ENCODE assay signal across 15 cellular contexts in the genomic region with DNA sequence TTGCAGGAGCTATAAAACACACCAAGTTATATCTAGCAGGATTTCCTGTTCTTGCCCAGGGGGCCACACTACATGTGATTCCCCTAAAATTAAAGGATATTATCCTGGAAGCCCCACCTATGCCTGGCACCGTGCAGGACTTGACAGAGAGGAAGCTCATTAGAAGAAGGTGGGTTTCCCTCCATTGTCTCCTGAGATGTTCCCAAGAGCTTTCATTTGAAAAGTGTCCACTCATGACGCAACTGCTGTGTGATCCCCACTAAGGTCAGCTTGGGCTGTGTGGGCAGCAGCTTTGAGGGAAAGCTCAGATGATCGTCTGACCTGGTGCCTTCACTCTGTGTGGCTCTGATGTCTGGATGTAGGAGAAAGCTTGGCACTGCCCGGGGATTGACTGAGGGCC. TPM values are rescaled to one million over a fixed set of nuclear protein-coding genes. Genes with fewer than 3 reads are reported as not detected.
"Had no signal": no experiment of that assay in that cellular context is flagged by ENCODE, and none has a peak within 500 bp of the region (broad histone marks: within the 10 kb centered on the region; RNA-seq: fewer than 3 reads in every experiment).

No MANE protein-coding gene starts in this region.

- ATAC-seq: activated CD4-positive, alpha-beta T cell treated with anti-CD3 and anti-CD28 coated beads for 36 hours; activated CD8-positive, alpha-beta T cell treated with anti-CD3 and anti-CD28 coated beads for 36 hours; naive thymus-derived CD4-positive, alpha-beta T cell had no signal

- H3K4me3 ChIP-seq: prostate gland, sigmoid colon, SK-N-MC, uterus had no signal

- H3K36me3 ChIP-seq: prostate gland, sigmoid colon, uterus had no signal

- H3K4me1 ChIP-seq: prostate gland, sigmoid colon, uterus had no signal

- H3K27ac ChIP-seq: prostate gland, SK-N-MC, VCaP had no signal

- H3K27me3 ChIP-seq: uterus had no signal

- H3K9me3 ChIP-seq: prostate gland, sigmoid colon, uterus had no signal

- DNase-seq: activated CD4-positive, alpha-beta T cell treated with anti-CD3 and anti-CD28 coated beads for 36 hours; activated CD8-positive, alpha-beta memory T cell treated with anti-CD3 and anti-CD28 coated beads, Interleukin-2, amount 50 U/mL, for 48 hours; activated CD8-positive, alpha-beta T cell treated with anti-CD3 and anti-CD28 coated beads for 36 hours; activated naive CD4-positive, alpha-beta T cell treated with anti-CD3 and anti-CD28 coated beads for 36 hours; sigmoid colon; stimulated activated CD4-positive, alpha-beta T cell treated with anti-CD3 and anti-CD28 coated beads, Interleukin-12 subunit alpha, Interleukin-12 subunit beta, amount 100 ng/mL, for 4 hours; stimulated activated naive CD4-positive, alpha-beta T cell; T-helper 1 cell had no signal

RNA-seq across cellular contexts. Expression of gene RAMP3, which starts 53.5 kb away (rescaled TPM):
- total RNA-seq: activated CD4-positive, alpha-beta T cell treated with anti-CD3 and anti-CD28 coated beads for 36 hours; activated CD8-positive, alpha-beta T cell treated with anti-CD3 and anti-CD28 coated beads for 36 hours; activated naive CD4-positive, alpha-beta T cell treated with anti-CD3 and anti-CD28 coated beads for 36 hours; activated T-helper 1 cell treated with anti-CD3 and anti-CD28 coated beads, Interleukin-12 subunit alpha, Interleukin-12 subunit beta, Interleukin-2, Interleukin-4 antibody, amounts not matched to agents 30 ng/mL and 10 ng/mL and 1 ng/mL, durations not matched to agents 14 hours and 24 hours and 36 hours; epithelial cell of proximal tubule had no signal
